ENCODE assay signal across 17 cellular contexts in genomic region chr2:121043827-121044222, GRCh38.
"Had no signal": no experiment of that assay in that cellular context is flagged by ENCODE, and none has a peak within 500 bp of the region (broad histone marks: within the 10 kb centered on the region; RNA-seq: fewer than 3 reads in every experiment).

No MANE protein-coding gene starts in this region.

- H2AFZ ChIP-seq: neural progenitor cell had no signal

- H3K4me1 ChIP-seq: neural progenitor cell, transverse colon had no signal

- DNase-seq: activated CD4-positive, alpha-beta memory T cell treated with anti-CD3 and anti-CD28 coated beads, Interleukin-2, amount 10 ng/mL, durations not matched to agents 7 days and 5 days; activated CD4-positive, alpha-beta T cell treated with anti-CD3 and anti-CD28 coated beads for 4 hours; activated effector memory CD4-positive, alpha-beta T cell treated with Interleukin-2 at 50 U/mL for 16 hours; activated T-cell treated with anti-CD3 and anti-CD28 coated beads, Interleukin-2, amount 50 U/mL, for 24 hours; cortex of kidney; effector CD8-positive, alpha-beta T cell; pancreas; stimulated activated CD4-positive, alpha-beta T cell treated with anti-CD3 and anti-CD28 coated beads, Interleukin-2, amount 100 ng/mL, for 48 hours; stimulated activated naive B cell treated with anti-CD40 and anti-IgM and Interleukin-4, amounts not matched to agents 10 μg/mL and 1 μg/mL and 100 μg/mL, for 72 hours; substantia nigra; T-helper 2 cell had no signal

- ATAC-seq: activated naive CD4-positive, alpha-beta T cell treated with anti-CD3 and anti-CD28 coated beads, Interleukin-2, amount 50 U/mL, for 72 hours; gastroesophageal sphincter; left lobe of liver had no signal

- H3K4me2 ChIP-seq: neural progenitor cell had no signal

- H3K4me1 Mint-ChIP-seq: activated CD4-positive, alpha-beta memory T cell treated with anti-CD3 and anti-CD28 coated beads, Interleukin-2, amount 10 ng/mL, durations not matched to agents 7 days and 5 days; central memory CD8-positive, alpha-beta T cell; stimulated activated naive B cell treated with anti-CD40 and anti-IgM and Interleukin-4, amounts not matched to agents 10 μg/mL and 1 μg/mL and 100 μg/mL, for 72 hours had no signal

- H3K9me3 Mint-ChIP-seq: activated CD4-positive, alpha-beta memory T cell treated with anti-CD3 and anti-CD28 coated beads, Interleukin-2, amount 10 ng/mL, durations not matched to agents 7 days and 5 days; activated naive CD4-positive, alpha-beta T cell treated with anti-CD3 and anti-CD28 coated beads, Interleukin-2, amount 50 U/mL, for 72 hours; activated T-cell treated with anti-CD3 and anti-CD28 coated beads, Interleukin-2, amount 50 U/mL, for 24 hours; central memory CD8-positive, alpha-beta T cell had no signal

- H3K27me3 Mint-ChIP-seq: activated CD4-positive, alpha-beta memory T cell treated with anti-CD3 and anti-CD28 coated beads, Interleukin-2, amount 10 ng/mL, durations not matched to agents 7 days and 5 days; activated T-cell treated with anti-CD3 and anti-CD28 coated beads, Interleukin-2, amount 50 U/mL, for 24 hours; central memory CD8-positive, alpha-beta T cell had no signal

- H3K27me3 ChIP-seq: gastroesophageal sphincter, pancreas, transverse colon had no signal

- H3K27ac ChIP-seq: gastroesophageal sphincter, neural progenitor cell, pancreas, transverse colon had no signal

- H3K4me3 Mint-ChIP-seq: activated CD4-positive, alpha-beta memory T cell treated with anti-CD3 and anti-CD28 coated beads, Interleukin-2, amount 10 ng/mL, durations not matched to agents 7 days and 5 days; activated T-cell treated with anti-CD3 and anti-CD28 coated beads, Interleukin-2, amount 50 U/mL, for 24 hours; central memory CD8-positive, alpha-beta T cell; neural progenitor cell; stimulated activated naive B cell treated with anti-CD40 and anti-IgM and Interleukin-4, amounts not matched to agents 10 μg/mL and 1 μg/mL and 100 μg/mL, for 72 hours had no signal

- H3K36me3 ChIP-seq: gastroesophageal sphincter, neural progenitor cell, pancreas, transverse colon had no signal

- H3K9me3 ChIP-seq: pancreas, transverse colon had no signal

- H3K9ac ChIP-seq: neural progenitor cell had no signal

- H3K27ac Mint-ChIP-seq: activated CD4-positive, alpha-beta memory T cell treated with anti-CD3 and anti-CD28 coated beads, Interleukin-2, amount 10 ng/mL, durations not matched to agents 7 days and 5 days; activated naive CD4-positive, alpha-beta T cell treated with anti-CD3 and anti-CD28 coated beads, Interleukin-2, amount 50 U/mL, for 72 hours; activated T-cell treated with anti-CD3 and anti-CD28 coated beads, Interleukin-2, amount 50 U/mL, for 24 hours; neural progenitor cell; stimulated activated naive B cell treated with anti-CD40 and anti-IgM and Interleukin-4, amounts not matched to agents 10 μg/mL and 1 μg/mL and 100 μg/mL, for 72 hours had no signal

- H3K36me3 Mint-ChIP-seq: activated naive CD4-positive, alpha-beta T cell treated with anti-CD3 and anti-CD28 coated beads, Interleukin-2, amount 50 U/mL, for 72 hours; neural progenitor cell; stimulated activated naive B cell treated with anti-CD40 and anti-IgM and Interleukin-4, amounts not matched to agents 10 μg/mL and 1 μg/mL and 100 μg/mL, for 72 hours had no signal

- H3K4me3 ChIP-seq: gastroesophageal sphincter, neural progenitor cell, pancreas, transverse colon had no signal
